Comparison of ENCODE assay signal across 19 cellular contexts in the genomic region with DNA sequence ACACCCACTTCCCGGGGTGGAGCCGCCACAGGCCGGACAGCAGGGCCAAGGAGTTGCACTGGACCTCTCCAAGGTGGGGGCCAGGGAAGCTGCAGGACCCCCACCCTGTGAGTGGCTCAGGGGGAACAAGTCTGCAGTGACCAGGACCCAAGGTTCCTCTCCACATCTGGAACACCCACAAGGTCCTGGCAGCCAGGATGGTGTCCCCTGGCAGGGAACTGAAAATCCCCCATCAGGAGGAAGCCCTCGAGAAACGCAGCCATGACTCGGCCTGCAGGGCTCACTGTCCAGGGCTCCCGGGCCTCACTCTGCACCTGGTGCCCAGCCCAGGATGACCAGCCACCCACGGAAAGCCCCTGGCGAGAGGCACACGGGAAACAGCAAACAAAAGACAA. TPM values are rescaled to one million over a fixed set of nuclear protein-coding genes. Genes with fewer than 3 reads are reported as not detected.
DNase-seq lines count a peak whose midpoint lies in the region; TF ChIP-seq lines count a peak whose summit lies in the region.
"Had no signal": no experiment of that assay in that cellular context is flagged by ENCODE, and none has a peak within 500 bp of the region (broad histone marks: within the 10 kb centered on the region; RNA-seq: fewer than 3 reads in every experiment).

No MANE protein-coding gene starts in this region.

- H3K27me3 ChIP-seq in H7 (ENCODE audit: control insufficient read depth, insufficient read depth, low read length), result no peaks in the 10 kb centered on the region
- H3K27me3 ChIP-seq: hepatocyte, suprapubic skin had no signal

- H3K27ac Mint-ChIP-seq in T-helper 2 cell treated with Interferon-gamma antibody and Interleukin-4, amounts not matched to agents 5 μg/mL and 100 μg/mL, for 36 hours, result peak overlapping the region; percentile 11
- H3K27ac Mint-ChIP-seq in brain, result peak overlapping the region; percentile 44 to 88 (median 66)
- peak overlapping the region; percentile 98 for H3K27ac Mint-ChIP-seq in nephron progenitor cell
- H3K27ac Mint-ChIP-seq: activated CD4-positive, alpha-beta memory T cell treated with anti-CD3 and anti-CD28 coated beads for 36 hours had no signal

- H3K9me3 Mint-ChIP-seq in T-helper 2 cell treated with Interferon-gamma antibody and Interleukin-4, amounts not matched to agents 5 μg/mL and 100 μg/mL, for 36 hours, result no peaks in the 10 kb centered on the region
- H3K9me3 Mint-ChIP-seq in brain, result no peaks in the 10 kb centered on the region
- peaks cover 15% of the 10 kb centered on the region for H3K9me3 Mint-ChIP-seq in nephron progenitor cell
- H3K9me3 Mint-ChIP-seq: activated CD4-positive, alpha-beta memory T cell treated with anti-CD3 and anti-CD28 coated beads for 36 hours; central memory CD8-positive, alpha-beta T cell had no signal

- peaks cover 24% of the 10 kb centered on the region for H3K36me3 Mint-ChIP-seq in T-helper 2 cell treated with Interferon-gamma antibody and Interleukin-4, amounts not matched to agents 5 μg/mL and 100 μg/mL, for 36 hours (ENCODE audit: low read depth)
- H3K36me3 Mint-ChIP-seq in brain, result peaks cover 57% of the 10 kb centered on the region
- peaks cover 56% of the 10 kb centered on the region for H3K36me3 Mint-ChIP-seq in nephron progenitor cell (ENCODE audit: low read depth)

- H3K36me3 ChIP-seq in H7 (replicated peaks; ENCODE audit: control insufficient read depth, insufficient read depth, low read length), result peaks cover 22% of the 10 kb centered on the region

- H3K4me3 ChIP-seq in H7 (ENCODE audit: insufficient read depth, low read depth, low read length), result no peak overlapping the region
- H3K4me3 ChIP-seq: hepatocyte, suprapubic skin had no signal

- no peak for DNase-seq in T-helper 2 cell treated with Interferon-gamma antibody and Interleukin-4, amounts not matched to agents 5 μg/mL and 100 μg/mL, for 36 hours (ENCODE audit: low spot score)
- DNase-seq in T-helper 2 cell (no peak), H7 (peak; percentile 47), nephron progenitor cell (no peak), NCI-H146 (lab: John Stamatoyannopoulos, UW) (no peak), amniotic stem cell (lab: John Stamatoyannopoulos, UW) (no peak)
- no peak for DNase-seq in stimulated activated CD8-positive, alpha-beta memory T cell treated with anti-CD3 and anti-CD28 coated beads, Interleukin-4, amount 100 ng/mL, for 48 hours
- DNase-seq: activated CD4-positive, alpha-beta memory T cell treated with anti-CD3 and anti-CD28 coated beads for 36 hours; DMS79; MV-4-11; NCI-H2029; NCI-H446; NK-92 treated with Interleukin-12 subunit alpha and Interleukin-12 subunit beta, amount 100 ng/mL, for 24 hours; RPMI8226 had no signal

- no peak overlapping the region for H3K4me3 Mint-ChIP-seq in T-helper 2 cell treated with Interferon-gamma antibody and Interleukin-4, amounts not matched to agents 5 μg/mL and 100 μg/mL, for 36 hours
- H3K4me3 Mint-ChIP-seq in brain, result peak overlapping the region in 1 of 5 experiments; percentile 53
- no peak overlapping the region for H3K4me3 Mint-ChIP-seq in nephron progenitor cell
- H3K4me3 Mint-ChIP-seq: activated CD4-positive, alpha-beta memory T cell treated with anti-CD3 and anti-CD28 coated beads for 36 hours; central memory CD8-positive, alpha-beta T cell; nephron had no signal

- TF ChIP-seq CTCF in brain (conservative IDR thresholded peaks at IDR 0.05), result no peak
- TF ChIP-seq CTCF in nephron progenitor cell (IDR thresholded peaks at IDR 0.05), result no peak

- no peaks in the 10 kb centered on the region for H3K27me3 Mint-ChIP-seq in T-helper 2 cell treated with Interferon-gamma antibody and Interleukin-4, amounts not matched to agents 5 μg/mL and 100 μg/mL, for 36 hours (ENCODE audit: low read depth)
- peaks cover 4% of the 10 kb centered on the region for H3K27me3 Mint-ChIP-seq in brain
- peaks cover 3% of the 10 kb centered on the region for H3K27me3 Mint-ChIP-seq in nephron progenitor cell (ENCODE audit: low read depth, poor library complexity)
- H3K27me3 Mint-ChIP-seq: activated CD4-positive, alpha-beta memory T cell treated with anti-CD3 and anti-CD28 coated beads for 36 hours; central memory CD8-positive, alpha-beta T cell had no signal

- no peaks in the 10 kb centered on the region for H3K4me1 Mint-ChIP-seq in T-helper 2 cell treated with Interferon-gamma antibody and Interleukin-4, amounts not matched to agents 5 μg/mL and 100 μg/mL, for 36 hours (ENCODE audit: low read depth)
- no peaks in the 10 kb centered on the region for H3K4me1 Mint-ChIP-seq in brain
- H3K4me1 Mint-ChIP-seq in nephron progenitor cell, result peaks cover 17% of the 10 kb centered on the region

RNA-seq across cellular contexts. Expression of a gene that starts 11.5 kb away (rescaled TPM):
- total RNA-seq in H7 (2014; rRNA removed; shearing (Covaris generic)), result 98.9 and 104 TPM in 2 replicates
- 142 TPM for polyA plus RNA-seq in brain (ENCODE audit: insufficient read depth, low read depth, low replicate concordance)

RNA-seq across cellular contexts. Expression of a gene that starts 39.8 kb away (rescaled TPM):
- 27.1 and 57.9 TPM in 2 replicates for total RNA-seq in H7 (2014; rRNA removed; shearing (Covaris generic))
- polyA plus RNA-seq in brain (ENCODE audit: insufficient read depth, low read depth, low replicate concordance), result 127 TPM

RNA-seq across cellular contexts. Expression of a gene that starts 41.8 kb away (rescaled TPM):
- 1.3 and 1.5 TPM in 2 replicates for total RNA-seq in H7 (2014; rRNA removed; shearing (Covaris generic))
- polyA plus RNA-seq in brain (ENCODE audit: insufficient read depth, low read depth, low replicate concordance), result 5.4 TPM

RNA-seq across cellular contexts. Expression of a gene that starts 45.5 kb away (rescaled TPM):
- 40.9 and 47.5 TPM in 2 replicates for total RNA-seq in H7 (2014; rRNA removed; shearing (Covaris generic))
- polyA plus RNA-seq in brain (ENCODE audit: insufficient read depth, low read depth, low replicate concordance), result 20.6 TPM

RNA-seq across cellular contexts. Expression of a gene that starts 53.7 kb away (rescaled TPM):
- total RNA-seq in H7 (2014; rRNA removed; shearing (Covaris generic)), result 0.83 and 2.2 TPM in 2 replicates
- 1.6 TPM for polyA plus RNA-seq in brain (ENCODE audit: insufficient read depth, low read depth, low replicate concordance)

Comparison
In these comparisons a context has a peak if more than half of its experiments do, and no peak if none do; other contexts are left out.
1. H3K27ac Mint-ChIP-seq: peak in every context shown above with its lines; median percentile 98 in nephron progenitor cell; 66 in brain; 11 in T-helper 2 cell treated with Interferon-gamma antibody and Interleukin-4, amounts not matched to agents 5 μg/mL and 100 μg/mL, for 36 hours.